Comparison of ENCODE assay signal across 9 cellular contexts in genomic region chr10:93445978-93446720, GRCh38. TPM values are rescaled to one million over a fixed set of nuclear protein-coding genes. Genes with fewer than 3 reads are reported as not detected.
DNase-seq lines count a peak whose midpoint lies in the region; ATAC-seq and TF ChIP-seq lines count a peak whose summit lies in the region.
"Had no signal": no experiment of that assay in that cellular context is flagged by ENCODE, and none has a peak within 500 bp of the region (broad histone marks: within the 10 kb centered on the region; RNA-seq: fewer than 3 reads in every experiment).

No MANE protein-coding gene starts in this region.

- H3K4me3 Mint-ChIP-seq in nephron progenitor cell: peak overlapping the region; percentile 64

- intact Hi-C loops in Right ventricle myocardium superior (cut with DNase I): no loop called here

- H3K27ac ChIP-seq in cardiac muscle cell (peak overlapping the region; percentile 82), urinary bladder (ENCODE audit: low read depth) (peak overlapping the region; percentile 65)

- ATAC-seq in Right ventricle myocardium superior (ENCODE audit: poor library complexity) (no peak), HG03045 (IDR thresholded peaks at IDR 0.05; ENCODE audit: unreplicated experiment) (no peak), GM18498 (IDR thresholded peaks at IDR 0.05; ENCODE audit: unreplicated experiment) (no peak)
- no peak for ATAC-seq in activated CD4-positive, CD25-positive, alpha-beta regulatory T cell treated with anti-CD3 and anti-CD28 coated beads, Interleukin-2, amount 50 U/mL, for 24 hours

- WGBS in urinary bladder: 58% methylated on average over 7 of the region's 7 CpGs

- H3K27ac Mint-ChIP-seq in nephron progenitor cell: peak overlapping the region; percentile 100

- H3K4me3 ChIP-seq in cardiac muscle cell (no peak overlapping the region), epithelial cell of esophagus (ENCODE audit: low read length) (no peak overlapping the region), urinary bladder (ENCODE audit: low read depth, low read length) (no peak overlapping the region)

- H3K36me3 ChIP-seq in cardiac muscle cell (no peaks in the 10 kb centered on the region), urinary bladder (ENCODE audit: insufficient read depth) (peaks cover 2% of the 10 kb centered on the region)

- H3K27me3 Mint-ChIP-seq in nephron progenitor cell (ENCODE audit: low read depth, poor library complexity): peaks cover 3% of the 10 kb centered on the region

- peaks cover 7% of the 10 kb centered on the region for H3K36me3 Mint-ChIP-seq in nephron progenitor cell (ENCODE audit: low read depth)

- peaks cover 3% of the 10 kb centered on the region for H3K9me3 Mint-ChIP-seq in nephron progenitor cell

- H3K4me1 Mint-ChIP-seq in nephron progenitor cell: peaks cover 61% of the 10 kb centered on the region

- H3K9me3 ChIP-seq in cardiac muscle cell (ENCODE audit: low read depth): no peaks in the 10 kb centered on the region

- no peak for TF ChIP-seq CTCF in cardiac muscle cell (IDR thresholded peaks at IDR 0.05; ENCODE audit: low read depth, low read length)
- TF ChIP-seq CTCF in epithelial cell of esophagus (IDR thresholded peaks at IDR 0.05; ENCODE audit: insufficient read depth, low read depth, low read length, missing control alignments): no peak
- TF ChIP-seq CTCF in nephron progenitor cell (IDR thresholded peaks at IDR 0.05): no peak

- no peak for DNase-seq in cardiac muscle cell (ENCODE audit: low read depth in 1 of 2, low spot score in 1 of 2)
- no peak for DNase-seq in Right ventricle myocardium superior
- DNase-seq in epithelial cell of esophagus (ENCODE audit: low read depth): peak; percentile 66
- DNase-seq in nephron progenitor cell: no peak
- DNase-seq: activated CD8-positive, alpha-beta memory T cell treated with anti-CD3 and anti-CD28 coated beads for 24 hours had no signal

- no peaks in the 10 kb centered on the region for H3K27me3 ChIP-seq in cardiac muscle cell

- peaks cover 13% of the 10 kb centered on the region for H3K4me1 ChIP-seq in cardiac muscle cell (ENCODE audit: low read depth)
- H3K4me1 ChIP-seq in urinary bladder (ENCODE audit: insufficient read depth): peaks cover 1% of the 10 kb centered on the region

RNA-seq across cellular contexts. Expression of gene MYOF, which starts 36.0 kb away (rescaled TPM):
- 18.1 and 22.4 TPM in 2 replicates for total RNA-seq in cardiac muscle cell
- 9.6 and 13.4 TPM in 2 replicates for polyA plus RNA-seq in cardiac muscle cell
- total RNA-seq in Right ventricle myocardium superior: 30.4 TPM
- total RNA-seq in urinary bladder: 99.1 TPM
- polyA plus RNA-seq in urinary bladder: 61.3 TPM

RNA-seq across cellular contexts. Expression of gene CEP55, which starts 50.3 kb away (rescaled TPM):
- total RNA-seq in cardiac muscle cell (2.8 and 23.8 TPM in 2 replicates), Right ventricle myocardium superior (0.59 TPM), urinary bladder (23.6 TPM)
- polyA plus RNA-seq in cardiac muscle cell (3.1 and 25.9 TPM in 2 replicates), urinary bladder (0.48 TPM)
